ENCODE assay signal across 15 cellular contexts in genomic region chr1:153968972-153969371, GRCh38. TPM values are rescaled to one million over a fixed set of nuclear protein-coding genes. Genes with fewer than 3 reads are reported as not detected.
DNase-seq lines count a peak whose midpoint lies in the region; ATAC-seq, FAIRE-seq and TF ChIP-seq lines count a peak whose summit lies in the region.
"Had no signal": no experiment of that assay in that cellular context is flagged by ENCODE, and none has a peak within 500 bp of the region (broad histone marks: within the 10 kb centered on the region; RNA-seq: fewer than 3 reads in every experiment).

No MANE protein-coding gene starts in this region.

- no peak for TF ChIP-seq RAD21 in H1 (IDR thresholded peaks at IDR 0.05 in 1 of 2, conservative IDR thresholded peaks at IDR 0.05 in 1 of 2; ENCODE audit: low read depth in 2 of 2, low read length in 2 of 2)

- peak overlapping the region; percentile 76 for H3K4me3 ChIP-seq in DOHH2 (ENCODE audit: low read length)
- H3K4me3 ChIP-seq in PC-3 (ENCODE audit: low read length) = peak overlapping the region; percentile 71
- peak overlapping the region; percentile 15 to 68 (median 57); a peak in 4 of 8 replicates for H3K4me3 ChIP-seq in H1 (ENCODE audit: extremely low read depth in 1 of 4, insufficient read depth in 2 of 4, low read depth in 3 of 4, low read length in 4 of 4)
- H3K4me3 ChIP-seq in aorta (ENCODE audit: low read length in 2 of 2) = no peak overlapping the region
- peak overlapping the region in 1 of 2 donors; percentile 64 for H3K4me3 ChIP-seq in gastroesophageal sphincter

- no peaks in the 10 kb centered on the region for H3K9me3 ChIP-seq in DOHH2 (ENCODE audit: control insufficient read depth, insufficient read depth, low read length)
- no peaks in the 10 kb centered on the region for H3K9me3 ChIP-seq in PC-3 (ENCODE audit: low read length)
- no peaks in the 10 kb centered on the region for H3K9me3 ChIP-seq in H1 (ENCODE audit: insufficient read depth in 2 of 2, low read depth in 1 of 2, low read length in 1 of 2)
- no peaks in the 10 kb centered on the region for H3K9me3 ChIP-seq in aorta (ENCODE audit: control insufficient read depth, low read length)
- no peaks in the 10 kb centered on the region for H3K9me3 ChIP-seq in gastroesophageal sphincter
- H3K9me3 ChIP-seq: ascending aorta, esophagus muscularis mucosa, transverse colon had no signal

- H3K27me3 Mint-ChIP-seq in progenitor cell of endocrine pancreas = no peaks in the 10 kb centered on the region
- H3K27me3 Mint-ChIP-seq: activated CD4-positive, alpha-beta memory T cell treated with anti-CD3 and anti-CD28 coated beads for 36 hours had no signal

- WGBS in H1 (ENCODE audit: extremely low coverage in 1 of 2, insufficient coverage in 1 of 2, insufficient read length in 1 of 2, insufficient replicate concordance in 2 of 2, low coverage in 1 of 2, low lambda C conversion rate in 2 of 2, missing lambda C conversion rate in 1 of 2), 2 experiments = 80% methylated on average over 2 of the region's 2 CpGs; no CpG with 5 or more reads in 1 of the 2 experiments
- 84 to 92% methylated on average over 2 of the region's 2 CpGs for WGBS in aorta, 2 donors
- WGBS in gastroesophageal sphincter (ENCODE audit: low coverage in 1 of 2), 2 donors = 80% methylated on average over 1 of the region's 2 CpGs; no CpG with 5 or more reads in 1 of the 2 donors

- FAIRE-seq in H1 (lab: Jason Lieb, UNC) = no peak
- FAIRE-seq: islet of Langerhans had no signal

- H3K27ac Mint-ChIP-seq in progenitor cell of endocrine pancreas = peak overlapping the region; percentile 96
- H3K27ac Mint-ChIP-seq: activated CD4-positive, alpha-beta memory T cell treated with anti-CD3 and anti-CD28 coated beads for 36 hours had no signal

- peak overlapping the region; percentile 97 for H3K4me2 ChIP-seq in DOHH2 (ENCODE audit: low read length)
- H3K4me2 ChIP-seq in PC-3 (ENCODE audit: low read length) = peak overlapping the region; percentile 93
- peak overlapping the region; percentile 69 to 91 for H3K4me2 ChIP-seq in H1 (ENCODE audit: insufficient read depth in 1 of 2, low read depth in 2 of 2, low read length in 2 of 2)

- no peak for TF ChIP-seq CTCF in DOHH2 (IDR thresholded peaks at IDR 0.05; ENCODE audit: low read depth, low read length, poor library complexity, severe bottlenecking)
- no peak for TF ChIP-seq CTCF in PC-3 (conservative IDR thresholded peaks at IDR 0.05; ENCODE audit: low read depth, low read length)
- TF ChIP-seq CTCF in H1 (IDR thresholded peaks at IDR 0.05; ENCODE audit: control extremely low read depth in 1 of 3, insufficient read depth in 1 of 3, low read depth in 1 of 3, low read length in 3 of 3) = no peak
- no peak for TF ChIP-seq CTCF in progenitor cell of endocrine pancreas (IDR thresholded peaks at IDR 0.05; ENCODE audit: unreplicated experiment)
- no peak for TF ChIP-seq CTCF in gastroesophageal sphincter (IDR thresholded peaks at IDR 0.05)

- H4K5ac ChIP-seq in H1 (ENCODE audit: insufficient read length, low read depth, low read length) = no peak overlapping the region

- POLR2A ChIA-PET in PC-3 (lab: Charles Lee; ENCODE audit: unreplicated experiment) (interaction anchor here (2.2 kb wide), 1 partner anchor 9 kb away, joined by 13 read pairs; the partner anchor contains the start of gene JTB), H1 (lab: Charles Lee; ENCODE audit: partially characterized antibody) (interaction anchor here (0.6 to 15.7 kb wide), 7 partner anchors 7 to 297 kb away, joined by 3 to 454 read pairs (median 50); partner anchors contain the start of genes CRTC2, DENND4B, GATAD2B and JTB)

- H3K79me1 ChIP-seq in H1 (ENCODE audit: low read depth, low read length) = no peaks in the 10 kb centered on the region; the same call in 1 of the 2 replicates

- H3K14ac ChIP-seq in H1 (ENCODE audit: insufficient read length) = no peak overlapping the region

- H3K4me1 ChIP-seq in DOHH2 (ENCODE audit: control insufficient read depth, low read length) = peaks cover 32% of the 10 kb centered on the region
- H3K4me1 ChIP-seq in PC-3 (ENCODE audit: insufficient read depth, low read length) = peaks cover 24% of the 10 kb centered on the region
- peaks cover 0 to 12% (median 5%) of the 10 kb centered on the region in 4 experiments; a peak in 5 of 7 replicates for H3K4me1 ChIP-seq in H1 (replicated peaks in 1 of 4; ENCODE audit: control insufficient read depth in 3 of 4, insufficient read depth in 4 of 4, low read length in 3 of 4)
- no peaks in the 10 kb centered on the region for H3K4me1 ChIP-seq in aorta (ENCODE audit: control insufficient read depth in 1 of 2, insufficient read depth in 2 of 2, low read length in 2 of 2)
- H3K4me1 ChIP-seq in gastroesophageal sphincter = peaks cover 0 to 40% (median 21%) of the 10 kb centered on the region in 3 donors

- peaks cover 13% of the 10 kb centered on the region; the same call in 1 of the 2 replicates for H3K23me2 ChIP-seq in H1 (ENCODE audit: low read depth, low read length)

- peak overlapping the region; percentile 78 for H3K4me3 Mint-ChIP-seq in progenitor cell of endocrine pancreas (ENCODE audit: low read depth)

- H2AK5ac ChIP-seq in H1 (ENCODE audit: low read depth, low read length) = 0 out of 2 replicates have a peak overlapping the region, but pooled peaks have one; percentile 40

- no peaks in the 10 kb centered on the region for H3K9me2 ChIP-seq in DOHH2 (replicated peaks; ENCODE audit: control insufficient read depth, low read length)
- no peaks in the 10 kb centered on the region for H3K9me2 ChIP-seq in PC-3 (replicated peaks; ENCODE audit: low read length)

- no peaks in the 10 kb centered on the region for H3K9me3 Mint-ChIP-seq in progenitor cell of endocrine pancreas (ENCODE audit: low read depth)
- H3K9me3 Mint-ChIP-seq: activated CD4-positive, alpha-beta memory T cell treated with anti-CD3 and anti-CD28 coated beads for 36 hours had no signal

- H4K20me1 ChIP-seq in DOHH2 (ENCODE audit: control insufficient read depth, insufficient read depth, low read depth, low read length) (no peaks in the 10 kb centered on the region), PC-3 (ENCODE audit: low read length) (no peaks in the 10 kb centered on the region), H1 (replicated peaks in 1 of 2; ENCODE audit: control insufficient read depth in 1 of 2, insufficient read depth in 2 of 2, low read length in 2 of 2) (no peaks in the 10 kb centered on the region)

- H3K4me1 Mint-ChIP-seq in progenitor cell of endocrine pancreas (ENCODE audit: low read depth) = peaks cover 27% of the 10 kb centered on the region

- ATAC-seq in PC-3 (no peak), GM21390 (IDR thresholded peaks at IDR 0.05; ENCODE audit: unreplicated experiment) (no peak), aorta (ENCODE audit: low FRiP score) (no peak), gastroesophageal sphincter (no peak)

- TF ChIP-seq POLR2A in H1 (IDR thresholded peaks at IDR 0.05; ENCODE audit: control extremely low read depth in 1 of 2, low read depth in 2 of 2, low read length in 2 of 2) (no peak), gastroesophageal sphincter (IDR thresholded peaks at IDR 0.05) (no peak)

- H3K36me3 ChIP-seq in DOHH2 (ENCODE audit: control insufficient read depth, low read length) = peaks cover 19% of the 10 kb centered on the region
- peaks cover 8% of the 10 kb centered on the region for H3K36me3 ChIP-seq in PC-3 (ENCODE audit: low read depth, low read length)
- H3K36me3 ChIP-seq in H1 (ENCODE audit: control insufficient read depth in 2 of 4, insufficient read depth in 4 of 4, low read length in 3 of 4) = peaks cover 0 to 16% (median 4%) of the 10 kb centered on the region in 4 experiments; a peak in 4 of 8 replicates
- H3K36me3 ChIP-seq in aorta (ENCODE audit: control insufficient read depth in 1 of 2, insufficient read depth in 2 of 2, low read length in 1 of 2) = no peaks in the 10 kb centered on the region
- peaks cover 0 to 16% of the 10 kb centered on the region in 2 donors for H3K36me3 ChIP-seq in gastroesophageal sphincter

- 0 out of 2 replicates have a peak overlapping the region, but pooled peaks have one; percentile 21 for H2BK20ac ChIP-seq in H1 (ENCODE audit: low read length)

- H2BK5ac ChIP-seq in H1 (ENCODE audit: low read depth, low read length) = no peak overlapping the region

- H3K27me3 ChIP-seq in DOHH2 (ENCODE audit: control insufficient read depth, low read length) (no peaks in the 10 kb centered on the region), PC-3 (ENCODE audit: low read length) (no peaks in the 10 kb centered on the region), H1 (replicated peaks in 1 of 4; ENCODE audit: control insufficient read depth in 3 of 4, extremely low read depth in 1 of 4, insufficient read depth in 3 of 4, low read length in 3 of 4) (no peaks in the 10 kb centered on the region), aorta (ENCODE audit: control insufficient read depth in 1 of 2, insufficient read depth in 2 of 2, low read length in 1 of 2) (no peaks in the 10 kb centered on the region), gastroesophageal sphincter (no peaks in the 10 kb centered on the region)
- H3K27me3 ChIP-seq: ascending aorta, esophagus muscularis mucosa, transverse colon had no signal

- no TSS peak for BruUV-seq in PC-3 (replicated peaks; lab: Mats Ljungman, UMichigan)

- H2BK120ac ChIP-seq in H1 (replicated peaks; ENCODE audit: low read depth, low read length) = no peak overlapping the region

- intact Hi-C loops in PC-3 (cut with micrococcal nuclease) = loop anchor here (1.0 kb wide), 1 partner anchor 8 kb away; the partner anchor contains the start of gene JTB
- intact Hi-C loops in aorta (cut with DNase I) = loop anchor here in 1 of 2 donors (1.0 kb wide), 1 partner anchor 147 kb away; no protein-coding TSS in a partner anchor

- H3K79me2 ChIP-seq in DOHH2 (ENCODE audit: control insufficient read depth, low read length) (peaks cover 46% of the 10 kb centered on the region), PC-3 (ENCODE audit: low read length) (peaks cover 39% of the 10 kb centered on the region), H1 (ENCODE audit: control insufficient read depth in 1 of 2, insufficient read depth in 2 of 2, low read length in 2 of 2) (peaks cover 0 to 20% of the 10 kb centered on the region in 2 experiments; a peak in 2 of 4 replicates)

- DNase-seq in PC-3 = no peak
- no peak for DNase-seq in H1 (ENCODE audit: low read depth in 1 of 2, low spot score in 2 of 2)
- no peak for DNase-seq in progenitor cell of endocrine pancreas (ENCODE audit: low spot score, unreplicated experiment)
- DNase-seq in OCI-M1 (lab: John Stamatoyannopoulos, UW) = no peak
- DNase-seq in aorta = no peak
- DNase-seq: activated CD4-positive, alpha-beta memory T cell treated with anti-CD3 and anti-CD28 coated beads for 36 hours; GOT3; NCI-H524; transverse colon had no signal

- no peak overlapping the region for H3K4ac ChIP-seq in H1 (replicated peaks; ENCODE audit: insufficient read length, low read depth, low read length)

- H4K91ac ChIP-seq in H1 (replicated peaks; ENCODE audit: insufficient read length, low read length) = no peak overlapping the region

- no peak overlapping the region for H3K23ac ChIP-seq in H1 (ENCODE audit: insufficient read length)

- H3K27ac ChIP-seq in DOHH2 (ENCODE audit: low read depth, low read length) (no peak overlapping the region), PC-3 (ENCODE audit: low read length) (no peak overlapping the region), H1 (ENCODE audit: low read depth, low read length) (peak overlapping the region; percentile 61; the same call in 1 of the 2 replicates), aorta (ENCODE audit: low read depth in 1 of 2, low read length in 2 of 2) (no peak overlapping the region), gastroesophageal sphincter (peak overlapping the region in 1 of 4 donors; percentile 92)
- H3K27ac ChIP-seq: ascending aorta had no signal

- no peak overlapping the region for H4K8ac ChIP-seq in H1 (ENCODE audit: extremely low read depth, insufficient read depth, low read length)

- TF ChIP-seq EP300 in H1 (IDR thresholded peaks at IDR 0.05; ENCODE audit: borderline replicate concordance in 1 of 2, low read depth in 2 of 2, low read length in 2 of 2) (no peak), gastroesophageal sphincter (IDR thresholded peaks at IDR 0.05) (no peak)

- H3K36me3 Mint-ChIP-seq in progenitor cell of endocrine pancreas (ENCODE audit: insufficient read depth) = peaks cover 2% of the 10 kb centered on the region

- no peak overlapping the region for H2BK12ac ChIP-seq in H1 (ENCODE audit: low read depth, low read length)

- H2BK15ac ChIP-seq in H1 (ENCODE audit: low read length) = peak overlapping the region; percentile 74; the same call in 1 of the 2 replicates

- H3K56ac ChIP-seq in H1 (replicated peaks; ENCODE audit: insufficient read length, low read depth, low read length) = no peak overlapping the region

- peaks cover 24% of the 10 kb centered on the region for H3F3A ChIP-seq in DOHH2 (ENCODE audit: control insufficient read depth, insufficient read depth)
- H3F3A ChIP-seq in PC-3 (ENCODE audit: low read length, unreplicated experiment) = no peaks in the 10 kb centered on the region

- CTCF ChIA-PET in PC-3 (lab: Charles Lee) = interaction anchor here (0.6 kb wide), 1 partner anchor 22 kb away, joined by 5 read pairs; the partner anchor contains the start of gene DENND4B
- CTCF ChIA-PET in H1 (lab: Charles Lee; ENCODE audit: partially characterized antibody) = interaction anchor here (1.0 to 4.5 kb wide), 4 partner anchors 9 to 171 kb away, joined by 3 to 29 read pairs (median 4); partner anchors contain the start of genes DENND4B and JTB

- H3K18ac ChIP-seq in H1 (ENCODE audit: extremely low read depth, low read length) = no peak overlapping the region

- no peak overlapping the region; the same call in 1 of the 2 replicates for H3K9ac ChIP-seq in PC-3 (ENCODE audit: low read length)
- no peak overlapping the region; a peak in 2 of 7 replicates for H3K9ac ChIP-seq in H1 (replicated peaks in 1 of 4; ENCODE audit: extremely low read depth in 1 of 4, low read depth in 3 of 4, low read length in 3 of 4)

- H2AFZ ChIP-seq in PC-3 (ENCODE audit: low read length) (0 out of 2 replicates have a peak overlapping the region, but pooled peaks have one; percentile 80), H1 (ENCODE audit: low read length) (no peak overlapping the region)

RNA-seq across cellular contexts. Expression of gene CREB3L4, which starts 1.3 kb away (rescaled TPM):
- total RNA-seq in PC-3 (2014; rRNA removed) (22.9 and 28.7 TPM in 2 replicates), progenitor cell of endocrine pancreas (36.6 and 41.7 TPM in 2 replicates), aorta (1 to 10 TPM; 5.0 to 8.9 TPM), gastroesophageal sphincter (10 to 100 TPM in 1 of 4 donors, 1 to 10 TPM in 3; 5.1 to 10.4 (median 6.8) TPM)
- 34.4 and 37.2 TPM in 2 replicates for total RNA-seq in H1 (2021; fragmentation: NEBNext Ultra II Directional; extraction: Animal tissue kit (Norgen Biotek cat#: 25700))
- polyA plus RNA-seq in H1 (2011; rRNA removed) (50.2 and 54.0 TPM in 2 replicates), aorta (10 to 100 TPM in 1 of 2 donors, 1 to 10 TPM in 1; 1.4 to 10.7 TPM)
- polyA plus RNA-seq in H1 (2011; cell fraction: cytosol; rRNA removed) = 57.3 TPM
- 103 TPM for polyA plus RNA-seq in H1 (2011; cell fraction: nucleus; rRNA removed)
- polyA plus RNA-seq in H1 (2012, experiment 1 of 2) = 41.0 to 47.4 TPM (median 45.7 TPM) in 4 replicates
- 52.5 TPM for polyA plus RNA-seq in H1 (2012, experiment 2 of 2)
- polyA plus RNA-seq in H1 (2013, experiment 1 of 2) = 35.5 TPM
- polyA plus RNA-seq in H1 (2013, experiment 2 of 2) = 33.0 TPM
- polyA minus RNA-seq in H1 (2011; rRNA and poly(A)+ RNA removed) = 69.0 and 69.5 TPM in 2 replicates
- 24.7 TPM for polyA minus RNA-seq in H1 (2011; cell fraction: cytosol; rRNA and poly(A)+ RNA removed)
- polyA minus RNA-seq in H1 (2011; cell fraction: nucleus; rRNA and poly(A)+ RNA removed) = 36.2 TPM

RNA-seq across cellular contexts. Expression of gene SLC39A1, which starts 5.6 kb away (rescaled TPM):
- total RNA-seq in PC-3 (2014; rRNA removed) = 201 and 224 TPM in 2 replicates
- 238 and 244 TPM in 2 replicates for total RNA-seq in H1 (2021; fragmentation: NEBNext Ultra II Directional; extraction: Animal tissue kit (Norgen Biotek cat#: 25700))
- polyA plus RNA-seq in H1 (2011; rRNA removed) = 318 and 337 TPM in 2 replicates
- polyA plus RNA-seq in H1 (2011; cell fraction: cytosol; rRNA removed) = 249 TPM
- polyA plus RNA-seq in H1 (2011; cell fraction: nucleus; rRNA removed) = 206 TPM
- polyA plus RNA-seq in H1 (2012, experiment 1 of 2) = 250 to 308 TPM (median 302 TPM) in 4 replicates
- polyA plus RNA-seq in H1 (2012, experiment 2 of 2) = 383 TPM
- polyA plus RNA-seq in H1 (2013, experiment 1 of 2) = 302 TPM
- polyA plus RNA-seq in H1 (2013, experiment 2 of 2) = 352 TPM
- polyA minus RNA-seq in H1 (2011; rRNA and poly(A)+ RNA removed) = 189 and 240 TPM in 2 replicates
- 126 TPM for polyA minus RNA-seq in H1 (2011; cell fraction: cytosol; rRNA and poly(A)+ RNA removed)
- 94.0 TPM for polyA minus RNA-seq in H1 (2011; cell fraction: nucleus; rRNA and poly(A)+ RNA removed)
- total RNA-seq in progenitor cell of endocrine pancreas = 70.6 and 75.4 TPM in 2 replicates
- 10 to 100 TPM; 88.9 to 91.1 TPM for total RNA-seq in aorta
- 10 to 100 TPM; 54.5 to 96.7 TPM for polyA plus RNA-seq in aorta
- total RNA-seq in gastroesophageal sphincter = 100 to 1,000 TPM in 3 of 4 donors, 10 to 100 TPM in 1; 64.8 to 115 (median 106) TPM

RNA-seq across cellular contexts. Expression of gene JTB, which starts 8.5 kb away (rescaled TPM):
- 377 and 388 TPM in 2 replicates for total RNA-seq in PC-3 (2014; rRNA removed)
- 91.1 and 93.0 TPM in 2 replicates for total RNA-seq in H1 (2021; fragmentation: NEBNext Ultra II Directional; extraction: Animal tissue kit (Norgen Biotek cat#: 25700))
- polyA plus RNA-seq in H1 (2011; rRNA removed) = 122 and 136 TPM in 2 replicates
- 124 TPM for polyA plus RNA-seq in H1 (2011; cell fraction: cytosol; rRNA removed)
- polyA plus RNA-seq in H1 (2011; cell fraction: nucleus; rRNA removed) = 125 TPM
- 74.0 to 99.6 TPM (median 80.6 TPM) in 4 replicates for polyA plus RNA-seq in H1 (2012, experiment 1 of 2)
- 119 TPM for polyA plus RNA-seq in H1 (2012, experiment 2 of 2)
- polyA plus RNA-seq in H1 (2013, experiment 1 of 2) = 101 TPM
- polyA plus RNA-seq in H1 (2013, experiment 2 of 2) = 115 TPM
- 26.2 and 32.2 TPM in 2 replicates for polyA minus RNA-seq in H1 (2011; rRNA and poly(A)+ RNA removed)
- polyA minus RNA-seq in H1 (2011; cell fraction: cytosol; rRNA and poly(A)+ RNA removed) = 30.1 TPM
- 22.4 TPM for polyA minus RNA-seq in H1 (2011; cell fraction: nucleus; rRNA and poly(A)+ RNA removed)
- 75.0 and 76.5 TPM in 2 replicates for total RNA-seq in progenitor cell of endocrine pancreas
- 10 to 100 TPM; 84.8 to 88.3 TPM for total RNA-seq in aorta
- polyA plus RNA-seq in aorta = 100 to 1,000 TPM; 204 to 227 TPM
- total RNA-seq in gastroesophageal sphincter = 100 to 1,000 TPM; 158 to 193 (median 180) TPM

RNA-seq across cellular contexts. Expression of gene CRTC2, which starts 10.6 kb away (rescaled TPM):
- total RNA-seq in PC-3 (2014; rRNA removed) = 17.6 and 21.0 TPM in 2 replicates
- 28.6 and 33.7 TPM in 2 replicates for total RNA-seq in H1 (2021; fragmentation: NEBNext Ultra II Directional; extraction: Animal tissue kit (Norgen Biotek cat#: 25700))
- polyA plus RNA-seq in H1 (2011; rRNA removed) = 34.3 and 38.8 TPM in 2 replicates
- polyA plus RNA-seq in H1 (2011; cell fraction: cytosol; rRNA removed) = 22.6 TPM
- polyA plus RNA-seq in H1 (2011; cell fraction: nucleus; rRNA removed) = 101 TPM
- 31.4 to 36.7 TPM (median 34.1 TPM) in 4 replicates for polyA plus RNA-seq in H1 (2012, experiment 1 of 2)
- 31.5 TPM for polyA plus RNA-seq in H1 (2012, experiment 2 of 2)
- polyA plus RNA-seq in H1 (2013, experiment 1 of 2) = 29.7 TPM
- polyA plus RNA-seq in H1 (2013, experiment 2 of 2) = 24.9 TPM
- 18.6 and 26.3 TPM in 2 replicates for polyA minus RNA-seq in H1 (2011; rRNA and poly(A)+ RNA removed)
- polyA minus RNA-seq in H1 (2011; cell fraction: cytosol; rRNA and poly(A)+ RNA removed) = 19.1 TPM
- polyA minus RNA-seq in H1 (2011; cell fraction: nucleus; rRNA and poly(A)+ RNA removed) = 25.6 TPM
- total RNA-seq in progenitor cell of endocrine pancreas = 40.9 and 41.9 TPM in 2 replicates
- 10 to 100 TPM; 31.2 to 49.7 TPM for total RNA-seq in aorta
- polyA plus RNA-seq in aorta = 10 to 100 TPM; 14.4 to 71.0 TPM
- total RNA-seq in gastroesophageal sphincter = 10 to 100 TPM; 13.9 to 21.2 (median 15.6) TPM

RNA-seq across cellular contexts. Expression of gene RAB13, which starts 17.2 kb away (rescaled TPM):
- total RNA-seq in PC-3 (2014; rRNA removed) = 41.2 and 42.3 TPM in 2 replicates
- total RNA-seq in H1 (2021; fragmentation: NEBNext Ultra II Directional; extraction: Animal tissue kit (Norgen Biotek cat#: 25700)) = 157 TPM in 2 replicates
- polyA plus RNA-seq in H1 (2011; rRNA removed) = 65.7 and 70.5 TPM in 2 replicates
- polyA plus RNA-seq in H1 (2011; cell fraction: cytosol; rRNA removed) = 138 TPM
- 35.3 TPM for polyA plus RNA-seq in H1 (2011; cell fraction: nucleus; rRNA removed)
- polyA plus RNA-seq in H1 (2012, experiment 1 of 2) = 307 to 384 TPM (median 313 TPM) in 4 replicates
- polyA plus RNA-seq in H1 (2012, experiment 2 of 2) = 65.2 TPM
- 337 TPM for polyA plus RNA-seq in H1 (2013, experiment 1 of 2)
- 337 TPM for polyA plus RNA-seq in H1 (2013, experiment 2 of 2)
- polyA minus RNA-seq in H1 (2011; rRNA and poly(A)+ RNA removed) = 38.0 and 54.5 TPM in 2 replicates
- 34.3 TPM for polyA minus RNA-seq in H1 (2011; cell fraction: cytosol; rRNA and poly(A)+ RNA removed)
- polyA minus RNA-seq in H1 (2011; cell fraction: nucleus; rRNA and poly(A)+ RNA removed) = 27.7 TPM
- total RNA-seq in progenitor cell of endocrine pancreas = 83.3 and 90.4 TPM in 2 replicates
- 100 to 1,000 TPM; 127 to 135 TPM for total RNA-seq in aorta
- 100 to 1,000 TPM; 266 to 643 TPM for polyA plus RNA-seq in aorta
- 10 to 100 TPM; 43.6 to 50.7 (median 48.9) TPM for total RNA-seq in gastroesophageal sphincter

Comparison
In these comparisons a context has a peak if more than half of its experiments do, and no peak if none do; other contexts are left out.
1. H3K4me3 ChIP-seq: peak in DOHH2 (single experiment), PC-3 (single experiment) and H1 (4 of 4); none in aorta (0 of 2).
2. Peak in every context shown above with its lines, with median percentiles within 50 percentile points of each other: H3K4me2 ChIP-seq.